Comparison of ENCODE assay signal across 8 cellular contexts in the genomic region with DNA sequence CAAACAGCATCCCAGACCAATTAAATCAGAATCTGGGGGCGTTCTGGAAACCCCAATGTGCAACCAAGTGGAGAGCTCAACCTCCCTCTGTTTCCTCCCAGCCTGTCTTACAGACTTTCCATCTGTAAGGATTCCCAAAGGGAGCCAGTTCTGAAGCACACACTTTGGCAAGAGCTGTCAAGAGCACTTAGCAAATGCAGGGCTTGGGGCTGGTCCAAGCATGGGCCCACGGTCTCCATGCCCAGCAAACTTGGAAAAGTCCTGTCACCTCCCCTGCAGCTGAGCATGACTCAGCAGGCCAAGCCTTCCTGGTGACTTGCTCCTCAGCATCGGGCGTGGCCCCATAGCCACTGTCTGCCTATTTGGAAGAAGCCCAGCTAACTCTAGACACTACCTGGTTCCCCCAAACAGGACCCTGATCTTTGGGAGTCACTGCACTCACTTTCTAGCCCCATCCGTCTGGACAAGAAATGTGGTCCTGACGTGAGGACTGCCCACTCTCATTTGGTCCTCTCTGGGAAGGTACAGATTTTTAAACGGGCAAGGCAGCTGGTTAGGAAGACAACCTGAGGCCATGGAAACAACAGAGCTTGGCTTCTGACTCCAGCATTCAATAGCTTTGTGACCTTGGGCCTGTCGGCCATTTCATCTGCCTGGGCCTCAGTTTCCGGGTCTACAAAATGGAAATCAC. TPM values are rescaled to one million over a fixed set of nuclear protein-coding genes. Genes with fewer than 3 reads are reported as not detected.
DNase-seq lines count a peak whose midpoint lies in the region; ATAC-seq lines count a peak whose summit lies in the region.

No MANE protein-coding gene starts in this region.

- H3K9ac ChIP-seq in HUES64 (ENCODE audit: low read depth, low read length): no peak overlapping the region

- peak; percentile 84 for DNase-seq in AG08396 (ENCODE audit: low spot score)
- DNase-seq in activated CD4-positive, alpha-beta T cell treated with anti-CD3 and anti-CD28 coated beads for 48 hours: peak; percentile 57
- DNase-seq in fibroblast of peridontal ligament (ENCODE audit: extremely low read depth): peak; percentile 84
- DNase-seq in nucleus accumbens (lab: John Stamatoyannopoulos, UW): peak in 32 of 56 donors; percentile 14 to 75 (median 38)
- no peak for DNase-seq in NCI-H774 (lab: John Stamatoyannopoulos, UW)
- no peak for DNase-seq in activated CD4-positive, CD25-positive, alpha-beta regulatory T cell treated with anti-CD3 and anti-CD28 coated beads, Interleukin-2, amount 50 U/mL, for 72 hours

- H3K9me3 ChIP-seq in HUES64 (ENCODE audit: insufficient read depth, low read depth, low read length): no peaks in the 10 kb centered on the region

- peak overlapping the region; percentile 14 for H3K27ac ChIP-seq in HUES64 (ENCODE audit: low read depth, low read length)

- H3K4me3 ChIP-seq in HUES64 (ENCODE audit: low read length): no peak overlapping the region

- no peaks in the 10 kb centered on the region for H3K27me3 ChIP-seq in HUES64 (ENCODE audit: insufficient read depth, low read length)

- ATAC-seq in GM19023 (IDR thresholded peaks at IDR 0.05; ENCODE audit: unreplicated experiment): no peak

- H3K36me3 ChIP-seq in HUES64 (ENCODE audit: insufficient read depth, low read length): peaks cover 99% of the 10 kb centered on the region

- peaks cover 46% of the 10 kb centered on the region for H3K4me1 ChIP-seq in HUES64 (ENCODE audit: insufficient read depth, low read length)

- WGBS in HUES64: 95% methylated on average over 9 of the region's 9 CpGs

RNA-seq across cellular contexts. Expression of a gene that starts 16.9 kb away (rescaled TPM):
- 201 TPM for polyA plus RNA-seq in HUES64 (2013, experiment 1 of 2)
- polyA plus RNA-seq in HUES64 (2013, experiment 2 of 2): 227 TPM

Comparison
In these comparisons a context has a peak if more than half of its experiments do, and no peak if none do; other contexts are left out.
1. DNase-seq: peak in AG08396 (single experiment), activated CD4-positive, alpha-beta T cell treated with anti-CD3 and anti-CD28 coated beads for 48 hours (single experiment), fibroblast of peridontal ligament (single experiment) and nucleus accumbens (32 of 56); none in NCI-H774 (single experiment) and activated CD4-positive, CD25-positive, alpha-beta regulatory T cell treated with anti-CD3 and anti-CD28 coated beads, Interleukin-2, amount 50 U/mL, for 72 hours (single experiment).